7 cellular contexts compared by ENCODE assay signal in the genomic region with DNA sequence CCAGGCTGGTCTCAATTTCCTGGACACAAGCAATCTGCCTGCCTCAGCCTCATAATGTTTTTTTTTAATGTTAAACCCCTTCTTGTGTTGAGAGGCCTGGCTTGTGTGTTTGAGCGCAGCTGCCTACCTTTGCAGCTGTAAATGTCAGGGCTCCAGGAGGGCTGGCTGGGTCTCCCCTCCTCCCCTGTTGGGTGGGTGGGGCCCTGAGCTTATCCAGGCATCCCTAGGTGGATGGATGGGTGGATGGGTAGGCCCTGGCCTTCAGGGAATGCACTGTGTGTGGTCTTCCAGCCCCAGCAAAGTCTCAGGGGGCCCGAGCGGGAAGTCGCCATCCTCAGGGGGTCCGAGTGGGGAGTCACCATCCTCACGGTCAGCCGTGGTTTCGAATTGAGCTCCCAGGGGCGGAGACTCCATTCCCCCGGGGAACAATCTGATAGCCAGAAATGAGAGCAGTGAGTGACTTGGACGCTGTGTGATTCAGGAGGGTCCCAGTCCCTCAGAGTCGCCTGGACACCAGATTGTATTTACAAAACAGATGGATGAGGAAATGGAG.
A peak's percentile ranks its signal among the peaks of the same experiment; 100 is the strongest.
DNase-seq lines count a peak whose midpoint lies in the region; ATAC-seq and TF ChIP-seq lines count a peak whose summit lies in the region.
"Not testable (repeated sequence)": the region's sequence is repeated elsewhere in the genome, so short reads cannot be mapped to it uniquely, and the experiment has no call there.

No MANE protein-coding gene starts in this region.

- H3K9me3 ChIP-seq in Karpas-422 (ENCODE audit: low read length); heart left ventricle: not testable (repeated sequence)

- TF ChIP-seq CTCF in activated B cell treated with CpG ODN at 0.5 μM for 24 hours (IDR thresholded peaks at IDR 0.05); heart left ventricle (IDR thresholded peaks at IDR 0.05); osteocyte (IDR thresholded peaks at IDR 0.05): not testable (repeated sequence)

- H3K9me2 ChIP-seq in Karpas-422 (replicated peaks; ENCODE audit: insufficient read depth, low read length) = not testable (repeated sequence)

- H3K27me3 Mint-ChIP-seq in activated B cell treated with CpG ODN at 0.5 μM for 24 hours; activated T-cell treated with anti-CD3 and anti-CD28 coated beads, Interleukin-2, amount 50 U/mL, for 4 hours (ENCODE audit: low read depth); activated naive CD8-positive, alpha-beta T cell; osteocyte (ENCODE audit: unreplicated experiment): not testable (repeated sequence)

- H4K20me1 ChIP-seq in Karpas-422 (ENCODE audit: insufficient read depth, low read depth, low read length) = not testable (repeated sequence)

- peak overlapping the region; percentile 82 for H3K4me2 ChIP-seq in Karpas-422 (ENCODE audit: low read depth, low read length, poor library complexity, severe bottlenecking)

- peak overlapping the region; percentile 93 for H3K27ac ChIP-seq in Karpas-422 (ENCODE audit: low read length)
- peak overlapping the region in 2 of 12 donors; percentile 17 to 56 for H3K27ac ChIP-seq in heart left ventricle

- H3K9ac ChIP-seq in Karpas-422 (ENCODE audit: low read length) = peak overlapping the region; percentile 68

- peaks cover 35% of the 10 kb centered on the region for H3K4me1 Mint-ChIP-seq in activated B cell treated with CpG ODN at 0.5 μM for 24 hours
- H3K4me1 Mint-ChIP-seq in activated T-cell treated with anti-CD3 and anti-CD28 coated beads, Interleukin-2, amount 50 U/mL, for 4 hours (ENCODE audit: low read depth) = peaks cover 53% of the 10 kb centered on the region
- peaks cover 36% of the 10 kb centered on the region for H3K4me1 Mint-ChIP-seq in activated naive CD8-positive, alpha-beta T cell (ENCODE audit: low read depth)
- H3K4me1 Mint-ChIP-seq in osteocyte (ENCODE audit: unreplicated experiment) = peaks cover 34% of the 10 kb centered on the region

- peak overlapping the region; percentile 60; the same call in 1 of the 2 replicates for H3K4me3 ChIP-seq in Karpas-422 (ENCODE audit: low read length)
- H3K4me3 ChIP-seq in heart left ventricle = not testable (repeated sequence)

- TF ChIP-seq POLR2A in heart left ventricle (IDR thresholded peaks at IDR 0.05) = not testable (repeated sequence)

- not testable (repeated sequence) for H3K4me3 Mint-ChIP-seq in activated B cell treated with CpG ODN at 0.5 μM for 24 hours; activated naive CD8-positive, alpha-beta T cell
- H3K4me3 Mint-ChIP-seq in activated T-cell treated with anti-CD3 and anti-CD28 coated beads, Interleukin-2, amount 50 U/mL, for 4 hours = peak overlapping the region; percentile 26
- H3K4me3 Mint-ChIP-seq in osteocyte (ENCODE audit: unreplicated experiment) = peak overlapping the region; percentile 10

- peaks cover 67% of the 10 kb centered on the region for H3K4me1 ChIP-seq in Karpas-422 (ENCODE audit: low read length)
- H3K4me1 ChIP-seq in heart left ventricle = not testable (repeated sequence)

- DNase-seq in EH (ENCODE audit: low read depth) (peak; percentile 39), Karpas-422 (peak; percentile 59), heart left ventricle (peak in 4 of 5 donors; percentile 20 to 45 (median 32))
- not testable (repeated sequence) for DNase-seq in activated B cell treated with CpG ODN at 0.5 μM for 24 hours; activated T-cell treated with anti-CD3 and anti-CD28 coated beads, Interleukin-2, amount 50 U/mL, for 4 hours; osteocyte (ENCODE audit: extremely low spot score, unreplicated experiment)

- WGBS in heart left ventricle, 4 donors = 74 to 88% (median 81%) methylated on average over 3 to 12 of the region's 12 CpGs

- POLR2A ChIA-PET in activated B cell treated with CpG ODN at 0.5 μM for 24 hours (lab: Charles Lee) = not testable (repeated sequence)

- not testable (repeated sequence) for H3K27me3 ChIP-seq in Karpas-422 (ENCODE audit: low read length); heart left ventricle

- H3K36me3 Mint-ChIP-seq in activated B cell treated with CpG ODN at 0.5 μM for 24 hours (ENCODE audit: low read depth); activated naive CD8-positive, alpha-beta T cell; osteocyte (ENCODE audit: unreplicated experiment): not testable (repeated sequence)
- H3K36me3 Mint-ChIP-seq in activated T-cell treated with anti-CD3 and anti-CD28 coated beads, Interleukin-2, amount 50 U/mL, for 4 hours (ENCODE audit: insufficient read depth) = peaks cover 20% of the 10 kb centered on the region

- peak overlapping the region; percentile 59 for H3K27ac Mint-ChIP-seq in activated B cell treated with CpG ODN at 0.5 μM for 24 hours
- peak overlapping the region; percentile 88 for H3K27ac Mint-ChIP-seq in activated naive CD8-positive, alpha-beta T cell
- peak overlapping the region; percentile 81 for H3K27ac Mint-ChIP-seq in osteocyte (ENCODE audit: unreplicated experiment)

- H2AFZ ChIP-seq in Karpas-422 (ENCODE audit: low read length) = not testable (repeated sequence)

- not testable (repeated sequence) for H3K36me3 ChIP-seq in Karpas-422 (ENCODE audit: insufficient read depth, low read length); heart left ventricle

- peak; percentile 6 for ATAC-seq in activated B cell treated with CpG ODN at 0.5 μM for 24 hours (ENCODE audit: low read depth)
- not testable (repeated sequence) for ATAC-seq in activated T-cell treated with anti-CD3 and anti-CD28 coated beads, Interleukin-2, amount 50 U/mL, for 4 hours; heart left ventricle

- peaks cover 65% of the 10 kb centered on the region for H3K79me2 ChIP-seq in Karpas-422 (ENCODE audit: low read length)

- H3K9me3 Mint-ChIP-seq in activated B cell treated with CpG ODN at 0.5 μM for 24 hours; activated T-cell treated with anti-CD3 and anti-CD28 coated beads, Interleukin-2, amount 50 U/mL, for 4 hours; activated naive CD8-positive, alpha-beta T cell (ENCODE audit: low read depth); osteocyte (ENCODE audit: unreplicated experiment): not testable (repeated sequence)

- CTCF ChIA-PET in activated B cell treated with CpG ODN at 0.5 μM for 24 hours (lab: Charles Lee) = not testable (repeated sequence)

- intact Hi-C loops in activated B cell treated with CpG ODN at 0.5 μM for 24 hours (cut with micrococcal nuclease); heart left ventricle (cut with DNase I): not testable (repeated sequence)
